12 cellular contexts compared by ENCODE assay signal in genomic region chr12:89098390-89099102, GRCh38.
DNase-seq lines count a peak whose midpoint lies in the region; ATAC-seq and TF ChIP-seq lines count a peak whose summit lies in the region.
"Had no signal": no experiment of that assay in that cellular context is flagged by ENCODE, and none has a peak within 500 bp of the region (broad histone marks: within the 10 kb centered on the region; RNA-seq: fewer than 3 reads in every experiment).

No MANE protein-coding gene starts in this region.

- peak overlapping the region; percentile 73 for H3K4me3 Mint-ChIP-seq in glutamatergic neuron (ENCODE audit: unreplicated experiment)
- H3K4me3 Mint-ChIP-seq in neural progenitor cell = no peak overlapping the region
- H3K4me3 Mint-ChIP-seq in activated T-cell treated with anti-CD3 and anti-CD28 coated beads, Interleukin-2, amount 50 U/mL, for 4 hours = no peak overlapping the region
- H3K4me3 Mint-ChIP-seq in activated CD4-positive, alpha-beta memory T cell treated with anti-CD3 and anti-CD28 coated beads, Interleukin-2, amount 10 ng/mL, durations not matched to agents 7 days and 5 days = no peak overlapping the region
- H3K4me3 Mint-ChIP-seq: central memory CD8-positive, alpha-beta T cell; stimulated activated naive B cell treated with anti-CD40 and anti-IgM and Interleukin-4, amounts not matched to agents 10 μg/mL and 1 μg/mL and 100 μg/mL, for 72 hours had no signal

- H3K4me1 ChIP-seq in HUES64 (ENCODE audit: insufficient read depth, low read length) = peaks cover 40% of the 10 kb centered on the region
- peaks cover 38% of the 10 kb centered on the region for H3K4me1 ChIP-seq in neural progenitor cell
- H3K4me1 ChIP-seq: gastrocnemius medialis had no signal

- peak overlapping the region; percentile 22; the same call in 1 of the 2 replicates for H3K27ac ChIP-seq in HUES64 (ENCODE audit: low read depth, low read length)
- H3K27ac ChIP-seq in neural progenitor cell = no peak overlapping the region
- H3K27ac ChIP-seq: gastrocnemius medialis had no signal

- peak overlapping the region; percentile 11; the same call in 1 of the 2 replicates for H3K4me3 ChIP-seq in HUES64 (ENCODE audit: low read length)
- H3K4me3 ChIP-seq in neural progenitor cell = no peak overlapping the region
- H3K4me3 ChIP-seq: gastrocnemius medialis had no signal

- ATAC-seq in activated T-cell treated with anti-CD3 and anti-CD28 coated beads, Interleukin-2, amount 50 U/mL, for 4 hours = no peak
- no peak for ATAC-seq in GM19455 (IDR thresholded peaks at IDR 0.05; ENCODE audit: unreplicated experiment)
- ATAC-seq: gastrocnemius medialis; stimulated activated naive B cell treated with anti-CD40 and anti-IgM and Interleukin-4, amounts not matched to agents 10 μg/mL and 1 μg/mL and 100 μg/mL, for 72 hours had no signal

- H3K4me2 ChIP-seq in neural progenitor cell = peak overlapping the region; percentile 60

- H4K20me1 ChIP-seq in neural progenitor cell (ENCODE audit: low read depth) = no peaks in the 10 kb centered on the region

- H3K4me1 Mint-ChIP-seq in glutamatergic neuron (ENCODE audit: low read depth, unreplicated experiment) = peaks cover 35% of the 10 kb centered on the region
- peaks cover 33% of the 10 kb centered on the region for H3K4me1 Mint-ChIP-seq in neural progenitor cell
- H3K4me1 Mint-ChIP-seq in activated T-cell treated with anti-CD3 and anti-CD28 coated beads, Interleukin-2, amount 50 U/mL, for 4 hours (ENCODE audit: low read depth) = no peaks in the 10 kb centered on the region
- H3K4me1 Mint-ChIP-seq in activated CD4-positive, alpha-beta memory T cell treated with anti-CD3 and anti-CD28 coated beads, Interleukin-2, amount 10 ng/mL, durations not matched to agents 7 days and 5 days = no peaks in the 10 kb centered on the region
- H3K4me1 Mint-ChIP-seq: central memory CD8-positive, alpha-beta T cell; stimulated activated naive B cell treated with anti-CD40 and anti-IgM and Interleukin-4, amounts not matched to agents 10 μg/mL and 1 μg/mL and 100 μg/mL, for 72 hours had no signal

- DNase-seq in NCI-H69 (lab: John Stamatoyannopoulos, UW) (peak; percentile 16), glutamatergic neuron (peak; percentile 86), neural progenitor cell (ENCODE audit: low spot score) (peak; percentile 49), AG08395 (ENCODE audit: low spot score) (no peak)
- DNase-seq in activated T-cell treated with anti-CD3 and anti-CD28 coated beads, Interleukin-2, amount 50 U/mL, for 4 hours = no peak
- DNase-seq in activated CD4-positive, alpha-beta memory T cell treated with anti-CD3 and anti-CD28 coated beads, Interleukin-2, amount 10 ng/mL, durations not matched to agents 7 days and 5 days = no peak
- DNase-seq: Calu3; gastrocnemius medialis; stimulated activated naive B cell treated with anti-CD40 and anti-IgM and Interleukin-4, amounts not matched to agents 10 μg/mL and 1 μg/mL and 100 μg/mL, for 72 hours had no signal

- peaks cover 4% of the 10 kb centered on the region for H3K9me3 Mint-ChIP-seq in glutamatergic neuron (ENCODE audit: unreplicated experiment)
- no peaks in the 10 kb centered on the region for H3K9me3 Mint-ChIP-seq in neural progenitor cell
- H3K9me3 Mint-ChIP-seq in activated T-cell treated with anti-CD3 and anti-CD28 coated beads, Interleukin-2, amount 50 U/mL, for 4 hours = no peaks in the 10 kb centered on the region
- H3K9me3 Mint-ChIP-seq in activated CD4-positive, alpha-beta memory T cell treated with anti-CD3 and anti-CD28 coated beads, Interleukin-2, amount 10 ng/mL, durations not matched to agents 7 days and 5 days = peaks cover 1% of the 10 kb centered on the region
- H3K9me3 Mint-ChIP-seq: central memory CD8-positive, alpha-beta T cell; stimulated activated naive B cell treated with anti-CD40 and anti-IgM and Interleukin-4, amounts not matched to agents 10 μg/mL and 1 μg/mL and 100 μg/mL, for 72 hours had no signal

- H3K27me3 ChIP-seq in HUES64 (ENCODE audit: insufficient read depth, low read length) (no peaks in the 10 kb centered on the region), neural progenitor cell (no peaks in the 10 kb centered on the region)

- no peaks in the 10 kb centered on the region for H3K79me2 ChIP-seq in neural progenitor cell (ENCODE audit: low read depth)

- peaks cover 4% of the 10 kb centered on the region for H3K27me3 Mint-ChIP-seq in glutamatergic neuron (ENCODE audit: unreplicated experiment)
- peaks cover 7% of the 10 kb centered on the region for H3K27me3 Mint-ChIP-seq in neural progenitor cell (ENCODE audit: insufficient read depth, low read depth)
- no peaks in the 10 kb centered on the region for H3K27me3 Mint-ChIP-seq in activated T-cell treated with anti-CD3 and anti-CD28 coated beads, Interleukin-2, amount 50 U/mL, for 4 hours (ENCODE audit: low read depth)
- peaks cover 2% of the 10 kb centered on the region for H3K27me3 Mint-ChIP-seq in activated CD4-positive, alpha-beta memory T cell treated with anti-CD3 and anti-CD28 coated beads, Interleukin-2, amount 10 ng/mL, durations not matched to agents 7 days and 5 days
- H3K27me3 Mint-ChIP-seq: stimulated activated naive B cell treated with anti-CD40 and anti-IgM and Interleukin-4, amounts not matched to agents 10 μg/mL and 1 μg/mL and 100 μg/mL, for 72 hours had no signal

- peak overlapping the region; percentile 89 for H3K27ac Mint-ChIP-seq in glutamatergic neuron (ENCODE audit: unreplicated experiment)
- H3K27ac Mint-ChIP-seq in neural progenitor cell = no peak overlapping the region
- H3K27ac Mint-ChIP-seq in activated CD4-positive, alpha-beta memory T cell treated with anti-CD3 and anti-CD28 coated beads, Interleukin-2, amount 10 ng/mL, durations not matched to agents 7 days and 5 days = no peak overlapping the region
- H3K27ac Mint-ChIP-seq: stimulated activated naive B cell treated with anti-CD40 and anti-IgM and Interleukin-4, amounts not matched to agents 10 μg/mL and 1 μg/mL and 100 μg/mL, for 72 hours had no signal

- H3K36me3 ChIP-seq in HUES64 (ENCODE audit: insufficient read depth, low read length) = no peaks in the 10 kb centered on the region
- H3K36me3 ChIP-seq in neural progenitor cell = no peaks in the 10 kb centered on the region
- H3K36me3 ChIP-seq: gastrocnemius medialis had no signal

- POLR2A ChIA-PET in activated CD4-positive, alpha-beta memory T cell treated with anti-CD3 and anti-CD28 coated beads, Interleukin-2, amount 10 ng/mL, durations not matched to agents 7 days and 5 days (lab: Charles Lee) = no interaction called here

- 17% methylated on average over 13 of the region's 13 CpGs for WGBS in HUES64

- TF ChIP-seq CTCF in glutamatergic neuron (IDR thresholded peaks at IDR 0.05; ENCODE audit: partially characterized antibody, unreplicated experiment) = no peak
- no peak for TF ChIP-seq CTCF in neural progenitor cell (IDR thresholded peaks at IDR 0.05)

- H3K9me3 ChIP-seq in HUES64 (ENCODE audit: insufficient read depth, low read depth, low read length) (no peaks in the 10 kb centered on the region), neural progenitor cell (ENCODE audit: low read depth) (no peaks in the 10 kb centered on the region)
- H3K9me3 ChIP-seq: gastrocnemius medialis had no signal

- H3K36me3 Mint-ChIP-seq in glutamatergic neuron (ENCODE audit: unreplicated experiment) (no peaks in the 10 kb centered on the region), neural progenitor cell (no peaks in the 10 kb centered on the region)
- H3K36me3 Mint-ChIP-seq in activated T-cell treated with anti-CD3 and anti-CD28 coated beads, Interleukin-2, amount 50 U/mL, for 4 hours (ENCODE audit: insufficient read depth) = no peaks in the 10 kb centered on the region
- H3K36me3 Mint-ChIP-seq in activated CD4-positive, alpha-beta memory T cell treated with anti-CD3 and anti-CD28 coated beads, Interleukin-2, amount 10 ng/mL, durations not matched to agents 7 days and 5 days (ENCODE audit: low read depth) = peaks cover under 1% of the 10 kb centered on the region
- H3K36me3 Mint-ChIP-seq: stimulated activated naive B cell treated with anti-CD40 and anti-IgM and Interleukin-4, amounts not matched to agents 10 μg/mL and 1 μg/mL and 100 μg/mL, for 72 hours had no signal

- H3K9ac ChIP-seq in HUES64 (ENCODE audit: low read depth, low read length) (no peak overlapping the region), neural progenitor cell (no peak overlapping the region)

- peaks cover 8% of the 10 kb centered on the region for H3F3A ChIP-seq in neural progenitor cell (ENCODE audit: low read depth)

- peak overlapping the region; percentile 63 for H2AFZ ChIP-seq in neural progenitor cell (replicated peaks)

- CTCF ChIA-PET in activated CD4-positive, alpha-beta memory T cell treated with anti-CD3 and anti-CD28 coated beads, Interleukin-2, amount 10 ng/mL, durations not matched to agents 7 days and 5 days (lab: Charles Lee) = no interaction called here

Comparison
In these comparisons a context has a peak if more than half of its experiments do, and no peak if none do; other contexts are left out.
1. DNase-seq: peak in NCI-H69 (single experiment), glutamatergic neuron (single experiment) and neural progenitor cell (single experiment); none in activated T-cell treated with anti-CD3 and anti-CD28 coated beads, Interleukin-2, amount 50 U/mL, for 4 hours (single experiment), activated CD4-positive, alpha-beta memory T cell treated with anti-CD3 and anti-CD28 coated beads, Interleukin-2, amount 10 ng/mL, durations not matched to agents 7 days and 5 days (single experiment) and AG08395 (single experiment).